Comparison of ENCODE assay signal across 9 cellular contexts in the genomic region with DNA sequence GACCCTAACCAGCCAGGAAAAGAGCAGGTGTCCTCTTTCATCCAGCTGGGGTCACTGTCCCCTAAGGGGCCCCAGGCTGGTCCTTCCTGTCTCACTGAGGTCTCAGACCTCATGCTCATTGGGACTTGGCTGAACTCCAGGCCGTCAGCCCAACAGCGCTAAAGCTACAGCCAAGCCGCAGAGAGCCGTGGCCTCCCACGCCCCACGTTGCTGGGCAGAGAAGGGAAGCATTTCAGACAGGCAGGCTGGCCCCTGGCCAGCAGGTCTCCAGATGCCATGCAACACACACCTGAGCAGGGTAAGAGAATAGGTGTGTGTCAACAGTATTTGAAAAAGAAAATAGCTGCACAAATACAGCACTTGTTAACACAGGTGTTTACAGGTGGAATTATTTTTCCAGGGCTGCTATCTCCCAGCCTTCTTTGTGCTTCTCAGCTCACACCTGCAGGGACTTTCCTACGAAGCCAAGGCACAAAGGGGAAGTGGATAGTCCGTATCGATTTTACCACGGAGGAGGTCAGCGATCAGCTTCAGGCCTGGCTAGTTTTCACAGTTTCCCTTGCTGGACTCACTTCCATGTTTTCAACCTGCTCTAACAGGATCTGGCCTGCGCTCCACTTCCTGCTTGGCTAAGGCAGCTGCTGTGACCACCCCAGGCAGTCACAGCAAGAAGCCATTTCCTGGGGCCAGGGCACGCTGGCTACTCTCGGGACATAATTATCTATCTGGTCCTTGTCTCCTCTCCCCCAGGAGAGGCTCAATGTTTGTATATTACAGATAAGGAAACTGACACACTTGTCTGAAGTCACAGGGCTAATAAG.
DNase-seq lines count a peak whose midpoint lies in the region; ATAC-seq and TF ChIP-seq lines count a peak whose summit lies in the region.
"Had no signal": no experiment of that assay in that cellular context is flagged by ENCODE, and none has a peak within 500 bp of the region (broad histone marks: within the 10 kb centered on the region; RNA-seq: fewer than 3 reads in every experiment).

No MANE protein-coding gene starts in this region.

- H3K27ac ChIP-seq in fibroblast of lung (ENCODE audit: insufficient read depth, low read length), result no peak overlapping the region

- peaks cover 3% of the 10 kb centered on the region for H3K27me3 ChIP-seq in fibroblast of lung (ENCODE audit: control insufficient read depth, insufficient read depth, low read length)

- peak overlapping the region; percentile 54 for H3K4me3 Mint-ChIP-seq in natural killer cell treated with Interleukin-12 subunit alpha and Interleukin-12 subunit beta and Interleukin-15 and Interleukin-18, amount 100 ng/mL, for 72 hours
- H3K4me3 Mint-ChIP-seq: T-cell had no signal

- H3K27me3 Mint-ChIP-seq in natural killer cell treated with Interleukin-12 subunit alpha and Interleukin-12 subunit beta and Interleukin-15 and Interleukin-18, amount 100 ng/mL, for 72 hours, result no peaks in the 10 kb centered on the region
- H3K27me3 Mint-ChIP-seq: T-cell had no signal

- no peaks in the 10 kb centered on the region for H3K9me3 ChIP-seq in fibroblast of lung (ENCODE audit: control insufficient read depth, insufficient read depth, low read depth, low read length)

- DNase-seq in GM12865 (ENCODE audit: low read depth) (peak; percentile 95), KG1 (lab: John Stamatoyannopoulos, UW) (peak; percentile 44), RPMI8226 (peak; percentile 100), fibroblast of lung (ENCODE audit: low read depth in 2 of 2) (peak; percentile 31 to 63), foreskin melanocyte (no peak)
- peak; percentile 79 for DNase-seq in natural killer cell treated with Interleukin-12 subunit alpha and Interleukin-12 subunit beta and Interleukin-15 and Interleukin-18, amount 100 ng/mL, for 72 hours (ENCODE audit: low spot score)
- DNase-seq in activated naive CD4-positive, alpha-beta T cell treated with anti-CD3 and anti-CD28 coated beads, Interleukin-2, amount 50 U/mL, for 16 hours, result no peak

- H3K27ac Mint-ChIP-seq in natural killer cell treated with Interleukin-12 subunit alpha and Interleukin-12 subunit beta and Interleukin-15 and Interleukin-18, amount 100 ng/mL, for 72 hours, result peak overlapping the region; percentile 57 to 83
- H3K27ac Mint-ChIP-seq: T-cell had no signal

- peak; percentile 68 for ATAC-seq in GM21737 (IDR thresholded peaks at IDR 0.05; ENCODE audit: unreplicated experiment)
- peak; percentile 70 to 83 for ATAC-seq in natural killer cell treated with Interleukin-12 subunit alpha and Interleukin-12 subunit beta and Interleukin-15 and Interleukin-18, amount 100 ng/mL, for 72 hours
- ATAC-seq: T-cell had no signal

- H3K9me3 Mint-ChIP-seq in natural killer cell treated with Interleukin-12 subunit alpha and Interleukin-12 subunit beta and Interleukin-15 and Interleukin-18, amount 100 ng/mL, for 72 hours, result no peaks in the 10 kb centered on the region
- H3K9me3 Mint-ChIP-seq: T-cell had no signal

- no peaks in the 10 kb centered on the region for H3K36me3 ChIP-seq in fibroblast of lung (ENCODE audit: control insufficient read depth, insufficient read depth, low read length)

- H3K4me2 ChIP-seq in fibroblast of lung (ENCODE audit: extremely low read depth, insufficient read depth, low read length), result no peak overlapping the region

- H3K79me2 ChIP-seq in fibroblast of lung (ENCODE audit: control insufficient read depth, insufficient read depth, low read length), result no peaks in the 10 kb centered on the region

- no peak overlapping the region for H3K9ac ChIP-seq in fibroblast of lung (ENCODE audit: insufficient read depth, low read length)

- no peaks in the 10 kb centered on the region for H3K4me1 ChIP-seq in fibroblast of lung (ENCODE audit: control insufficient read depth, extremely low read depth, insufficient read depth, low read length)

- H3K36me3 Mint-ChIP-seq in natural killer cell treated with Interleukin-12 subunit alpha and Interleukin-12 subunit beta and Interleukin-15 and Interleukin-18, amount 100 ng/mL, for 72 hours, result peaks cover 1% of the 10 kb centered on the region
- H3K36me3 Mint-ChIP-seq: T-cell had no signal

- H3K4me3 ChIP-seq in GM12865 (ENCODE audit: low read depth, low read length) (peak overlapping the region; percentile 21), fibroblast of lung (replicated peaks in 1 of 4; ENCODE audit: control extremely low read depth in 1 of 4, insufficient read depth in 1 of 4, low read depth in 3 of 4, low read length in 4 of 4) (no peak overlapping the region)

- no peaks in the 10 kb centered on the region for H4K20me1 ChIP-seq in fibroblast of lung (ENCODE audit: control insufficient read depth, extremely low read depth, insufficient read depth, low read length)

- H3K4me1 Mint-ChIP-seq in natural killer cell treated with Interleukin-12 subunit alpha and Interleukin-12 subunit beta and Interleukin-15 and Interleukin-18, amount 100 ng/mL, for 72 hours (ENCODE audit: low read depth in 2 of 2), result peaks cover 67 to 73% of the 10 kb centered on the region in 2 donors

- no peak overlapping the region for H2AFZ ChIP-seq in fibroblast of lung (ENCODE audit: low read length)

- peak; percentile 46 for TF ChIP-seq CTCF in GM12865 (IDR thresholded peaks at IDR 0.05; ENCODE audit: insufficient read depth, low read depth, low read length, missing control alignments)
- TF ChIP-seq CTCF in fibroblast of lung (conservative IDR thresholded peaks at IDR 0.05 in 1 of 2, IDR thresholded peaks at IDR 0.05 in 1 of 2; ENCODE audit: low read depth in 1 of 2, low read length in 2 of 2), result peak in 1 of 2 donors; percentile 6

Comparison
In these comparisons a context has a peak if more than half of its experiments do, and no peak if none do; other contexts are left out.
1. DNase-seq: peak in GM12865 (single experiment), KG1 (single experiment), RPMI8226 (single experiment), fibroblast of lung (2 of 2) and natural killer cell treated with Interleukin-12 subunit alpha and Interleukin-12 subunit beta and Interleukin-15 and Interleukin-18, amount 100 ng/mL, for 72 hours (single experiment); none in foreskin melanocyte (single experiment) and activated naive CD4-positive, alpha-beta T cell treated with anti-CD3 and anti-CD28 coated beads, Interleukin-2, amount 50 U/mL, for 16 hours (single experiment).